ENCODE assay signal across 26 cellular contexts in the genomic region with DNA sequence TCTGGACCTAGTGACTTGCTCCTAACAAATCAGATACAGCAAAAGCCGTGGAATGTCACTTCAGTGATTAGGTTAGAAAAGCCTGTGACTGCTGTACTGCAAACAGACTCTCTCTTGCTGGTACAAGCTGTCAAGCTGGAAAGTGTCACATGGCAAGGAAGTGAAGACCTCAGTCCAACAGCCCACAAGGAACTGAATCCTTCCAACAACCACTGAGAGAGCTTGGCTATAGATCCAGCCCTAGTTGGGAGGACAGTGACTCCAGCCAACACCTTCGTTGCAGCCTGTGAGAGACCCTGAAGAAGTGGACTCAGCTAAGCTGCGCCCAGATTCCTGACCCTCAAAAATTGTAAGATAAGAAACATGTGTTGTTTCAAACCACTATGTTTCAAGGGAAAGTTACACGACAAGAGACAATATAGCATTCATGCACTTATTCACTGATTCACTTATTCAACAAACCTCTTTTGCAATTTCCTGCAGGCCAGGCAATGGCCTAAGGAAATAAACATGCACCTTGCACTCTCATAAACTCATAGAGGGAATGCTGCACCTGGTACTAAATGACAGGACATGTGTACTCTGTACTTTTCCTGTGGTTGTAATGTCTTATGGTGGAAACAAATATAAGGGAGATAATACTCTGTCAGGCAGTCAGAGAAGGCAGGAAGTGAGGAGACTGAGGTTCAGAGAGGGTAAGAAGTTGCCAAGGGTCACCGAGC.
"Had no signal": no experiment of that assay in that cellular context is flagged by ENCODE, and none has a peak within 500 bp of the region (broad histone marks: within the 10 kb centered on the region; RNA-seq: fewer than 3 reads in every experiment).

No MANE protein-coding gene starts in this region.

- H3K27ac ChIP-seq: adrenal gland, ascending aorta, epithelial cell of prostate, esophagus squamous epithelium, pancreas, prostate gland, testis, VCaP had no signal

- H3K4me1 ChIP-seq: adrenal gland, ascending aorta, esophagus squamous epithelium, pancreas, prostate gland had no signal

- FAIRE-seq: pancreas, TTC549, urothelium cell line had no signal

- H3K36me3 ChIP-seq: adrenal gland, ascending aorta, esophagus squamous epithelium, pancreas, prostate gland had no signal

- H3K4me3 ChIP-seq: adrenal gland, ascending aorta, esophagus squamous epithelium, pancreas, prostate gland, testis had no signal

- ATAC-seq: activated CD4-positive, CD25-positive, alpha-beta regulatory T cell treated with anti-CD3 and anti-CD28 coated beads, Interleukin-2, amount 50 U/mL, for 24 hours; left ventricle myocardium superior; naive thymus-derived CD4-positive, alpha-beta T cell; pancreas; stimulated activated naive CD8-positive, alpha-beta T cell treated with anti-CD3 and anti-CD28 coated beads, Interleukin-15, Interleukin-2, amounts not matched to agents 100 U/mL and 50 U/mL, for 24 hours had no signal

- DNase-seq: activated CD4-positive, alpha-beta T cell treated with anti-CD3 and anti-CD28 coated beads for 48 hours; activated CD4-positive, alpha-beta T cell treated with anti-CD3 and anti-CD28 coated beads, Interleukin-2, amount 50 U/mL, for 48 hours; activated CD8-positive, alpha-beta memory T cell treated with anti-CD3 and anti-CD28 coated beads for 24 hours; activated effector memory CD4-positive, alpha-beta T cell treated with anti-CD3 and anti-CD28 coated beads, Interleukin-2, amount 50 U/mL, for 16 hours; activated naive CD4-positive, alpha-beta T cell treated with anti-CD3 and anti-CD28 coated beads for 36 hours; activated naive CD8-positive, alpha-beta T cell treated with anti-CD3 and anti-CD28 coated beads for 36 hours; adrenal gland; esophagus squamous epithelium; foreskin melanocyte; islet precursor cell; left ventricle myocardium superior; naive thymus-derived CD4-positive, alpha-beta T cell; nucleus accumbens; pancreas; retina; stimulated activated naive CD8-positive, alpha-beta T cell treated with anti-CD3 and anti-CD28 coated beads, Interleukin-15, Interleukin-2, amounts not matched to agents 100 U/mL and 50 U/mL, for 24 hours; T-helper 9 cell; testis; trophoblast cell had no signal

- H3K9me3 ChIP-seq: adrenal gland, ascending aorta, esophagus squamous epithelium, pancreas, prostate gland, testis had no signal

- H3K27me3 ChIP-seq: adrenal gland, ascending aorta, esophagus squamous epithelium, pancreas, testis had no signal
